In genomic region chr19:44988896-44989563, GRCh38 we compare ENCODE assay signal across 8 cellular contexts. TPM values are rescaled to one million over a fixed set of nuclear protein-coding genes. Genes with fewer than 3 reads are reported as not detected.
DNase-seq lines count a peak whose midpoint lies in the region; ATAC-seq and TF ChIP-seq lines count a peak whose summit lies in the region.

No MANE protein-coding gene starts in this region.

- H3K9me3 ChIP-seq in H9 (ENCODE audit: control insufficient read depth, low read depth, low read length): no peaks in the 10 kb centered on the region

- no peaks in the 10 kb centered on the region for H3K4me1 Mint-ChIP-seq in H9

- H2BK12ac ChIP-seq in H9 (ENCODE audit: insufficient read length, low read depth, low read length): no peak overlapping the region

- no peak overlapping the region for H2BK120ac ChIP-seq in H9 (ENCODE audit: low read depth, low read length, poor library complexity, severe bottlenecking)

- no peaks in the 10 kb centered on the region for H3K23me2 ChIP-seq in H9 (ENCODE audit: insufficient read length, low read depth, low read length, poor library complexity, severe bottlenecking)

- no CpG with 5 or more reads among the region's 15 CpGs for WGBS in H9 (ENCODE audit: extremely low coverage, insufficient read length, low lambda C conversion rate)

- H3K79me1 ChIP-seq in H9 (ENCODE audit: insufficient read depth, low read depth, low read length, poor library complexity, severe bottlenecking): no peaks in the 10 kb centered on the region

- no peaks in the 10 kb centered on the region for H3K79me2 ChIP-seq in H9 (ENCODE audit: insufficient read depth, low read length)

- no peaks in the 10 kb centered on the region for H4K20me1 ChIP-seq in H9 (ENCODE audit: control insufficient read depth, insufficient read depth, insufficient read length)

- no peak overlapping the region for H3K18ac ChIP-seq in H9 (ENCODE audit: insufficient read length, low read depth, low read length)

- H3K27ac Mint-ChIP-seq in H9: no peak overlapping the region

- H2AK5ac ChIP-seq in H9 (ENCODE audit: insufficient read length, low read length): no peak overlapping the region

- H3K9ac ChIP-seq in H9 (ENCODE audit: extremely low read depth, insufficient read length, low read length): no peak overlapping the region

- no peak overlapping the region for H2BK20ac ChIP-seq in H9 (ENCODE audit: low read depth, low read length, poor library complexity, severe bottlenecking)

- no peaks in the 10 kb centered on the region for H3K27me3 ChIP-seq in H9 (ENCODE audit: insufficient read depth, low read length)

- no peak overlapping the region for H4K5ac ChIP-seq in H9 (ENCODE audit: insufficient read length, low read depth, low read length)

- H3K27ac ChIP-seq in H9 (ENCODE audit: insufficient read length, low read depth, low read length) (no peak overlapping the region), RWPE1 (no peak overlapping the region)

- no peak overlapping the region for H3K4me2 ChIP-seq in H9 (ENCODE audit: insufficient read depth, insufficient read length, low read length)

- CTCF ChIA-PET in RWPE1 (lab: Yijun Ruan, JAX): interaction anchor here (0.6 to 1.4 kb wide), 4 partner anchors 12 to 76 kb away, joined by 4 to 6 read pairs (median 5); no protein-coding TSS in a partner anchor

- no peak overlapping the region for H3K4me3 Mint-ChIP-seq in H9

- ATAC-seq in GM21619 (IDR thresholded peaks at IDR 0.05; ENCODE audit: unreplicated experiment): no peak

- no peak overlapping the region for H3K4me3 ChIP-seq in retinal pigment epithelial cell (ENCODE audit: low read length)

- H3K4me1 ChIP-seq in H9 (ENCODE audit: insufficient read depth, low read length): no peaks in the 10 kb centered on the region

- H3K4ac ChIP-seq in H9 (ENCODE audit: low read depth, low read length): no peak overlapping the region

- POLR2A ChIA-PET in RWPE1 (lab: Yijun Ruan, JAX; ENCODE audit: low non-redundant PET): no interaction called here

- no peaks in the 10 kb centered on the region for H3K27me3 Mint-ChIP-seq in H9 (ENCODE audit: low read depth)

- H2BK15ac ChIP-seq in H9 (ENCODE audit: low read depth, low read length): no peak overlapping the region

- TF ChIP-seq CTCF in H9 (conservative IDR thresholded peaks at IDR 0.05): peak; percentile 74
- peak; percentile 55 for TF ChIP-seq CTCF in RWPE1 (conservative IDR thresholded peaks at IDR 0.05; ENCODE audit: low read depth)
- TF ChIP-seq CTCF in retinal pigment epithelial cell (conservative IDR thresholded peaks at IDR 0.05; ENCODE audit: low read depth, low read length): peak; percentile 79

- H3K56ac ChIP-seq in H9 (ENCODE audit: insufficient read length, low read depth, low read length): no peak overlapping the region

- intact Hi-C loops in head of caudate nucleus (cut with DNase I): no loop called here

- no peak overlapping the region for H2BK5ac ChIP-seq in H9 (ENCODE audit: insufficient read length, low read length)

- H2AFZ ChIP-seq in H9 (ENCODE audit: low read length): no peak overlapping the region

- DNase-seq in C1 segment of cervical spinal cord (lab: John Stamatoyannopoulos, UW) (peak in 8 of 14 donors; percentile 1 to 48 (median 12)), H9 (peak; percentile 79), RWPE1 (ENCODE audit: low spot score) (peak; percentile 21), head of caudate nucleus (peak in 41 of 42 donors; percentile 31 to 84 (median 56)), retinal pigment epithelial cell (ENCODE audit: low read depth) (no peak), DMS153 (lab: John Stamatoyannopoulos, UW) (no peak)
- peak; percentile 72 for DNase-seq in activated naive CD4-positive, alpha-beta T cell treated with Interleukin-2 at 50 U/mL for 16 hours

- H4K91ac ChIP-seq in H9 (ENCODE audit: insufficient read length, low read depth, low read length): no peak overlapping the region

- H3K36me3 Mint-ChIP-seq in H9 (ENCODE audit: insufficient read depth in 1 of 3, low read depth in 3 of 3): peaks cover 15 to 61% (median 57%) of the 10 kb centered on the region in 3 experiments; a peak in 6 of 7 replicates

- no peak overlapping the region for H3K14ac ChIP-seq in H9 (ENCODE audit: insufficient read depth, low read length)

- no peak overlapping the region for H4K8ac ChIP-seq in H9 (replicated peaks; ENCODE audit: insufficient read length, low read depth, low read length)

- no peak overlapping the region for H3K23ac ChIP-seq in H9 (ENCODE audit: insufficient read length, low read depth, low read length)

- no peaks in the 10 kb centered on the region for H3K9me3 Mint-ChIP-seq in H9

- H3T11ph ChIP-seq in H9 (ENCODE audit: low read length): no peak overlapping the region

RNA-seq across cellular contexts. Expression of gene RELB, which starts 12.2 kb away (rescaled TPM):
- total RNA-seq in H9 (2021): 13.7 and 14.3 TPM in 2 replicates

RNA-seq across cellular contexts. Expression of gene CLPTM1, which starts 33.9 kb away (rescaled TPM):
- total RNA-seq in H9 (2021): 82.0 and 83.9 TPM in 2 replicates

RNA-seq across cellular contexts. Expression of gene APOC2, which starts 43.2 kb away (rescaled TPM):
- total RNA-seq in H9 (2021): not detected in 2 replicates

RNA-seq across cellular contexts. Expression of gene APOC4, which starts 47.0 kb away (rescaled TPM):
- not detected in 2 replicates for total RNA-seq in H9 (2021)

RNA-seq across cellular contexts. Expression of gene CLASRP, which starts 49.8 kb away (rescaled TPM):
- total RNA-seq in H9 (2021): 87.0 and 87.1 TPM in 2 replicates

Comparison
In these comparisons a context has a peak if more than half of its experiments do, and no peak if none do; other contexts are left out.
1. DNase-seq: peak in C1 segment of cervical spinal cord (8 of 14), H9 (single experiment), RWPE1 (single experiment), activated naive CD4-positive, alpha-beta T cell treated with Interleukin-2 at 50 U/mL for 16 hours (single experiment) and head of caudate nucleus (41 of 42); none in retinal pigment epithelial cell (single experiment) and DMS153 (single experiment).
2. Peak in every context shown above with its lines, with median percentiles within 50 percentile points of each other: CTCF ChIP-seq.